21 cellular contexts compared by ENCODE assay signal in the genomic region with DNA sequence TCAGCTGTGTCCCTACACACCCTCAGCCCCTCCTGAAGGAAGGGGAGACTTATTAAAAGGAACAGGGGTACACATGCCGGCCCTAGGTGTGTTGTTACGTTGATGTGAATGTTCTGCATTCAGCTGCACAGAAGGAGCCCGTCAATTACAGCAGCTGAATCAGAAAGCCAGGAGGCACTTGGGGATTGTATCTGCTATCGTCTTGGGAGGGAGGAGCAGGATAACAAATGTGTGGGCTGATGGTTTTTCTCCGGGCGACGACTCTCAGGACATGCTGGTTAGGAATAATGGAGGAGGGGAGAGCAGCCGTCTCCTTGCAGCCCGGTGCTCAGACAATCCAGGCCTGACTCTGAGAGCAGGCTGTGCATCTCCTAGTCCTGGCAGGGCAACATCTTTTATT. TPM values are rescaled to one million over a fixed set of nuclear protein-coding genes. Genes with fewer than 3 reads are reported as not detected.
DNase-seq lines count a peak whose midpoint lies in the region; ATAC-seq and TF ChIP-seq lines count a peak whose summit lies in the region.
"Had no signal": no experiment of that assay in that cellular context is flagged by ENCODE, and none has a peak within 500 bp of the region (broad histone marks: within the 10 kb centered on the region; RNA-seq: fewer than 3 reads in every experiment).

No MANE protein-coding gene starts in this region.

- CTCF ChIA-PET in CD4-positive, alpha-beta T cell (lab: Charles Lee): no interaction called here

- H3K9me3 Mint-ChIP-seq in glutamatergic neuron (ENCODE audit: unreplicated experiment) (peaks cover 20% of the 10 kb centered on the region), neural progenitor cell (no peaks in the 10 kb centered on the region)
- no peaks in the 10 kb centered on the region for H3K9me3 Mint-ChIP-seq in CD4-positive, alpha-beta T cell

- intact Hi-C loops in left ventricle myocardium superior (cut with micrococcal nuclease) (no loop called here), Right ventricle myocardium superior (cut with DNase I) (no loop called here)
- intact Hi-C loops in CD4-positive, alpha-beta T cell (cut with DNase I, micrococcal nuclease): no loop called here

- no peaks in the 10 kb centered on the region for H3K9me3 ChIP-seq in neural progenitor cell (ENCODE audit: low read depth)
- no peaks in the 10 kb centered on the region for H3K9me3 ChIP-seq in CD4-positive, alpha-beta T cell (ENCODE audit: control insufficient read depth, low read length)
- H3K9me3 ChIP-seq: BLaER1, Caco-2, SK-N-SH had no signal

- TF ChIP-seq CTCF in glutamatergic neuron (IDR thresholded peaks at IDR 0.05; ENCODE audit: partially characterized antibody, unreplicated experiment) (no peak), neural progenitor cell (IDR thresholded peaks at IDR 0.05) (no peak)
- no peak for TF ChIP-seq CTCF in CD4-positive, alpha-beta T cell (IDR thresholded peaks at IDR 0.05)

- H3F3A ChIP-seq in neural progenitor cell (ENCODE audit: low read depth): no peaks in the 10 kb centered on the region

- H3K36me3 Mint-ChIP-seq in glutamatergic neuron (ENCODE audit: unreplicated experiment): peaks cover 5% of the 10 kb centered on the region
- peaks cover 2% of the 10 kb centered on the region for H3K36me3 Mint-ChIP-seq in neural progenitor cell
- H3K36me3 Mint-ChIP-seq in CD4-positive, alpha-beta T cell (ENCODE audit: low read depth): peaks cover 27% of the 10 kb centered on the region

- H3K27me3 ChIP-seq in neural progenitor cell: no peaks in the 10 kb centered on the region
- H3K27me3 ChIP-seq in CD4-positive, alpha-beta T cell (ENCODE audit: control insufficient read depth, insufficient read depth, low read length): no peaks in the 10 kb centered on the region
- H3K27me3 ChIP-seq: BLaER1 had no signal

- peak overlapping the region; percentile 39 for H3K4me3 Mint-ChIP-seq in glutamatergic neuron (ENCODE audit: unreplicated experiment)
- no peak overlapping the region for H3K4me3 Mint-ChIP-seq in neural progenitor cell
- no peak overlapping the region for H3K4me3 Mint-ChIP-seq in CD4-positive, alpha-beta T cell
- H3K4me3 Mint-ChIP-seq: CD4-positive, alpha-beta memory T cell had no signal

- H4K20me1 ChIP-seq in neural progenitor cell (ENCODE audit: low read depth): no peaks in the 10 kb centered on the region

- H3K4me1 Mint-ChIP-seq in glutamatergic neuron (ENCODE audit: low read depth, unreplicated experiment) (peaks cover 32% of the 10 kb centered on the region), neural progenitor cell (no peaks in the 10 kb centered on the region)
- no peaks in the 10 kb centered on the region for H3K4me1 Mint-ChIP-seq in CD4-positive, alpha-beta T cell (ENCODE audit: low read depth)
- H3K4me1 Mint-ChIP-seq: CD4-positive, alpha-beta memory T cell had no signal

- no peaks in the 10 kb centered on the region for H3K4me1 ChIP-seq in neural progenitor cell
- H3K4me1 ChIP-seq: BLaER1, Caco-2 had no signal

- ATAC-seq in left ventricle myocardium superior (no peak), Right ventricle myocardium superior (ENCODE audit: poor library complexity) (no peak), HG03095 (IDR thresholded peaks at IDR 0.05; ENCODE audit: unreplicated experiment) (no peak)
- no peak for ATAC-seq in CD4-positive, alpha-beta T cell (ENCODE audit: poor library complexity)

- H3K27ac ChIP-seq in neural progenitor cell: no peak overlapping the region
- H3K27ac ChIP-seq in CD4-positive, alpha-beta T cell (ENCODE audit: low read depth, low read length): no peak overlapping the region
- H3K27ac ChIP-seq: BLaER1, HL-60 had no signal

- H2AFZ ChIP-seq in neural progenitor cell (replicated peaks): no peak overlapping the region

- H3K79me2 ChIP-seq in neural progenitor cell (ENCODE audit: low read depth): no peaks in the 10 kb centered on the region

- H3K4me2 ChIP-seq in neural progenitor cell: no peak overlapping the region
- H3K4me2 ChIP-seq: BLaER1, SK-N-SH had no signal

- H3K9ac ChIP-seq in neural progenitor cell: no peak overlapping the region
- H3K9ac ChIP-seq: BLaER1, SK-N-SH had no signal

- POLR2A ChIA-PET in CD4-positive, alpha-beta T cell (lab: Charles Lee): no interaction called here

- H3K27ac Mint-ChIP-seq in glutamatergic neuron (ENCODE audit: unreplicated experiment) (peak overlapping the region; percentile 93), neural progenitor cell (peak overlapping the region; percentile 51)
- H3K27ac Mint-ChIP-seq in CD4-positive, alpha-beta T cell: no peak overlapping the region
- H3K27ac Mint-ChIP-seq: CD4-positive, alpha-beta memory T cell had no signal

- peaks cover 9% of the 10 kb centered on the region for H3K27me3 Mint-ChIP-seq in glutamatergic neuron (ENCODE audit: unreplicated experiment)
- H3K27me3 Mint-ChIP-seq in neural progenitor cell (ENCODE audit: insufficient read depth, low read depth): peaks cover 5% of the 10 kb centered on the region
- H3K27me3 Mint-ChIP-seq in CD4-positive, alpha-beta T cell: no peaks in the 10 kb centered on the region
- H3K27me3 Mint-ChIP-seq: CD4-positive, alpha-beta memory T cell had no signal

- H3K4me3 ChIP-seq in neural progenitor cell: no peak overlapping the region
- H3K4me3 ChIP-seq: BLaER1 had no signal

- H3K36me3 ChIP-seq in neural progenitor cell: no peaks in the 10 kb centered on the region

- DNase-seq in left ventricle myocardium superior (peak; percentile 5), Right ventricle myocardium superior (no peak), glutamatergic neuron (peak; percentile 50), neural progenitor cell (ENCODE audit: low spot score) (no peak), iPS-NIHi11 (ENCODE audit: low spot score) (no peak)
- DNase-seq in CD4-positive, alpha-beta T cell: no peak
- DNase-seq: Caco-2; CD4-positive, alpha-beta memory T cell; HCEC 1CT; NCI-H1048; NCI-H1417; NCI-H1694; NCI-H2029 treated with DMSO at 0.1 percent for 48 hours; NCI-H446 treated with DMSO at 0.1 percent for 48 hours; NCI-H526; RPMI8226; SIG-M5 had no signal

RNA-seq across cellular contexts. Expression of a gene that starts 25.6 kb away (rescaled TPM):
- total RNA-seq in left ventricle myocardium superior: 27.3 TPM
- total RNA-seq in Right ventricle myocardium superior: 29.6 TPM
- 93.3 TPM for total RNA-seq in glutamatergic neuron (ENCODE audit: unreplicated experiment)
- 47.0 and 55.1 TPM in 2 replicates for total RNA-seq in neural progenitor cell (ENCODE audit: low replicate concordance)
- total RNA-seq in CD4-positive, alpha-beta T cell: 10 to 100 TPM; 17.5 to 23.0 TPM

Comparison
In these comparisons a context has a peak if more than half of its experiments do, and no peak if none do; other contexts are left out.
1. DNase-seq: peak in left ventricle myocardium superior (single experiment) and glutamatergic neuron (single experiment); none in Right ventricle myocardium superior (single experiment), neural progenitor cell (single experiment), CD4-positive, alpha-beta T cell (0 of 10) and iPS-NIHi11 (single experiment).